1 cellular context compared by ENCODE assay signal in the genomic region with DNA sequence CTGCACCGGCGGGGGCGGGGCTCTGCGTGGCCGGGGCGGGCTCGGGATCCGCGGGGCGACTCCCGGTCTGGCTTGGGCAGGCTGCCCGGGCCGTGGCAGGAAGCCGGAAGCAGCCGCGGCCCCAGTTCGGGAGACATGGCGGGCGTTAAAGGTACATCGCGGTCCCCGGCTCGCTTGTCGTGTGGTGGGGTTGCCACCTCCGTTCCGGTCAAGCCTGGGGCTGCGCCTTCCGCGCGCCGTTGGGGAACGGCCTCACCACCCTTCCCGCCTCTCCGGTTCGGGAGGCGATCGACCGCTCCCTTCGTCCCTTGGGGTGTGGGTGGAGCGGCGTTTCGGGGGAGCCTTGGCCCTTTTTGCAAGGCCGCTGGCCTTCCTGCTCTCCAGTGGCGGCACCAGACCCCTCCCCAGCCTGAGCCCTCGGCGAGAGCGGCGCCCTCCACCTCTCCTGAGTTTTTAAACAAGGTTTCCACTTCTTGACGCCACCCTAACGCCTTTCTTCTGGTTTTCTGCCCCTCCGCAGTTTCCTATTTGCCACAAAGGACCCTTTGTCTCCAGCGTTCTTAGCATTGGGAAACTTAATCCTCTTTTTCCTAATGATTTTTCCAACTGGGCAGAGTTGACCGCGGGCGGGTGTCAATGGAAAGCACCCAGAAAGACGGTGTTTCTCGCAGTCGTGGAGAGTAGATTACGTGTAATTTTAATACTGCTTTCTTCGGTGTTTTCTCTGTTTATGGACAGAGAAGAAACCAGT.
TF ChIP-seq lines count a peak whose summit lies in the region.

A gene with protein sequence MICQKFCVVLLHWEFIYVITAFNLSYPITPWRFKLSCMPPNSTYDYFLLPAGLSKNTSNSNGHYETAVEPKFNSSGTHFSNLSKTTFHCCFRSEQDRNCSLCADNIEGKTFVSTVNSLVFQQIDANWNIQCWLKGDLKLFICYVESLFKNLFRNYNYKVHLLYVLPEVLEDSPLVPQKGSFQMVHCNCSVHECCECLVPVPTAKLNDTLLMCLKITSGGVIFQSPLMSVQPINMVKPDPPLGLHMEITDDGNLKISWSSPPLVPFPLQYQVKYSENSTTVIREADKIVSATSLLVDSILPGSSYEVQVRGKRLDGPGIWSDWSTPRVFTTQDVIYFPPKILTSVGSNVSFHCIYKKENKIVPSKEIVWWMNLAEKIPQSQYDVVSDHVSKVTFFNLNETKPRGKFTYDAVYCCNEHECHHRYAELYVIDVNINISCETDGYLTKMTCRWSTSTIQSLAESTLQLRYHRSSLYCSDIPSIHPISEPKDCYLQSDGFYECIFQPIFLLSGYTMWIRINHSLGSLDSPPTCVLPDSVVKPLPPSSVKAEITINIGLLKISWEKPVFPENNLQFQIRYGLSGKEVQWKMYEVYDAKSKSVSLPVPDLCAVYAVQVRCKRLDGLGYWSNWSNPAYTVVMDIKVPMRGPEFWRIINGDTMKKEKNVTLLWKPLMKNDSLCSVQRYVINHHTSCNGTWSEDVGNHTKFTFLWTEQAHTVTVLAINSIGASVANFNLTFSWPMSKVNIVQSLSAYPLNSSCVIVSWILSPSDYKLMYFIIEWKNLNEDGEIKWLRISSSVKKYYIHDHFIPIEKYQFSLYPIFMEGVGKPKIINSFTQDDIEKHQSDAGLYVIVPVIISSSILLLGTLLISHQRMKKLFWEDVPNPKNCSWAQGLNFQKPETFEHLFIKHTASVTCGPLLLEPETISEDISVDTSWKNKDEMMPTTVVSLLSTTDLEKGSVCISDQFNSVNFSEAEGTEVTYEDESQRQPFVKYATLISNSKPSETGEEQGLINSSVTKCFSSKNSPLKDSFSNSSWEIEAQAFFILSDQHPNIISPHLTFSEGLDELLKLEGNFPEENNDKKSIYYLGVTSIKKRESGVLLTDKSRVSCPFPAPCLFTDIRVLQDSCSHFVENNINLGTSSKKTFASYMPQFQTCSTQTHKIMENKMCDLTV (plus strand): TSS at position 79 of the 751 bp plus-strand sequence. CDS start 144,898 bp downstream, outside the sequence.
A gene with protein sequence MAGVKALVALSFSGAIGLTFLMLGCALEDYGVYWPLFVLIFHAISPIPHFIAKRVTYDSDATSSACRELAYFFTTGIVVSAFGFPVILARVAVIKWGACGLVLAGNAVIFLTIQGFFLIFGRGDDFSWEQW (plus strand): TSS at position 79 of the 751 bp plus-strand sequence. CDS start 57 bp downstream, at position 136.

TF ChIP-seq in HepG2, 621 proteins besides CTCF, POLR2A, EP300 and RAD21 (continued from another document and continues in another):
- TF ChIP-seq, protein P1, sequence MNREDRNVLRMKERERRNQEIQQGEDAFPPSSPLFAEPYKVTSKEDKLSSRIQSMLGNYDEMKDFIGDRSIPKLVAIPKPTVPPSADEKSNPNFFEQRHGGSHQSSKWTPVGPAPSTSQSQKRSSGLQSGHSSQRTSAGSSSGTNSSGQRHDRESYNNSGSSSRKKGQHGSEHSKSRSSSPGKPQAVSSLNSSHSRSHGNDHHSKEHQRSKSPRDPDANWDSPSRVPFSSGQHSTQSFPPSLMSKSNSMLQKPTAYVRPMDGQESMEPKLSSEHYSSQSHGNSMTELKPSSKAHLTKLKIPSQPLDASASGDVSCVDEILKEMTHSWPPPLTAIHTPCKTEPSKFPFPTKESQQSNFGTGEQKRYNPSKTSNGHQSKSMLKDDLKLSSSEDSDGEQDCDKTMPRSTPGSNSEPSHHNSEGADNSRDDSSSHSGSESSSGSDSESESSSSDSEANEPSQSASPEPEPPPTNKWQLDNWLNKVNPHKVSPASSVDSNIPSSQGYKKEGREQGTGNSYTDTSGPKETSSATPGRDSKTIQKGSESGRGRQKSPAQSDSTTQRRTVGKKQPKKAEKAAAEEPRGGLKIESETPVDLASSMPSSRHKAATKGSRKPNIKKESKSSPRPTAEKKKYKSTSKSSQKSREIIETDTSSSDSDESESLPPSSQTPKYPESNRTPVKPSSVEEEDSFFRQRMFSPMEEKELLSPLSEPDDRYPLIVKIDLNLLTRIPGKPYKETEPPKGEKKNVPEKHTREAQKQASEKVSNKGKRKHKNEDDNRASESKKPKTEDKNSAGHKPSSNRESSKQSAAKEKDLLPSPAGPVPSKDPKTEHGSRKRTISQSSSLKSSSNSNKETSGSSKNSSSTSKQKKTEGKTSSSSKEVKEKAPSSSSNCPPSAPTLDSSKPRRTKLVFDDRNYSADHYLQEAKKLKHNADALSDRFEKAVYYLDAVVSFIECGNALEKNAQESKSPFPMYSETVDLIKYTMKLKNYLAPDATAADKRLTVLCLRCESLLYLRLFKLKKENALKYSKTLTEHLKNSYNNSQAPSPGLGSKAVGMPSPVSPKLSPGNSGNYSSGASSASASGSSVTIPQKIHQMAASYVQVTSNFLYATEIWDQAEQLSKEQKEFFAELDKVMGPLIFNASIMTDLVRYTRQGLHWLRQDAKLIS (CRISPR knock-in tag; IDR thresholded peaks at IDR 0.05) = peak; percentile 30; the same call in 1 of the 2 replicates
- TF ChIP-seq, protein P2, sequence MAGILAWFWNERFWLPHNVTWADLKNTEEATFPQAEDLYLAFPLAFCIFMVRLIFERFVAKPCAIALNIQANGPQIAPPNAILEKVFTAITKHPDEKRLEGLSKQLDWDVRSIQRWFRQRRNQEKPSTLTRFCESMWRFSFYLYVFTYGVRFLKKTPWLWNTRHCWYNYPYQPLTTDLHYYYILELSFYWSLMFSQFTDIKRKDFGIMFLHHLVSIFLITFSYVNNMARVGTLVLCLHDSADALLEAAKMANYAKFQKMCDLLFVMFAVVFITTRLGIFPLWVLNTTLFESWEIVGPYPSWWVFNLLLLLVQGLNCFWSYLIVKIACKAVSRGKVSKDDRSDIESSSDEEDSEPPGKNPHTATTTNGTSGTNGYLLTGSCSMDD (CRISPR knock-in tag; IDR thresholded peaks at IDR 0.05) = no peak
- no peak for TF ChIP-seq CHD4 (IDR thresholded peaks at IDR 0.05; ENCODE audit: borderline replicate concordance, low read length)
- TF ChIP-seq BORCS8-MEF2B (CRISPR knock-in tag; IDR thresholded peaks at IDR 0.05) = no peak
- peak; percentile 75; the same call in 1 of the 2 replicates for TF ChIP-seq ZNF317 (CRISPR knock-in tag; IDR thresholded peaks at IDR 0.05)
- TF ChIP-seq, protein P3, sequence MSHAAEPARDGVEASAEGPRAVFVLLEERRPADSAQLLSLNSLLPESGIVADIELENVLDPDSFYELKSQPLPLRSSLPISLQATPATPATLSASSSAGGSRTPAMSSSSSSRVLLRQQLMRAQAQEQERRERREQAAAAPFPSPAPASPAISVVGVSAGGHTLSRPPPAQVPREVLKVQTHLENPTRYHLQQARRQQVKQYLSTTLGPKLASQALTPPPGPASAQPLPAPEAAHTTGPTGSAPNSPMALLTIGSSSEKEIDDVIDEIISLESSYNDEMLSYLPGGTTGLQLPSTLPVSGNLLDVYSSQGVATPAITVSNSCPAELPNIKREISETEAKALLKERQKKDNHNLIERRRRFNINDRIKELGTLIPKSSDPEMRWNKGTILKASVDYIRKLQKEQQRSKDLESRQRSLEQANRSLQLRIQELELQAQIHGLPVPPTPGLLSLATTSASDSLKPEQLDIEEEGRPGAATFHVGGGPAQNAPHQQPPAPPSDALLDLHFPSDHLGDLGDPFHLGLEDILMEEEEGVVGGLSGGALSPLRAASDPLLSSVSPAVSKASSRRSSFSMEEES (CRISPR knock-in tag; IDR thresholded peaks at IDR 0.05) = peak; percentile 56
- TF ChIP-seq, protein P4, sequence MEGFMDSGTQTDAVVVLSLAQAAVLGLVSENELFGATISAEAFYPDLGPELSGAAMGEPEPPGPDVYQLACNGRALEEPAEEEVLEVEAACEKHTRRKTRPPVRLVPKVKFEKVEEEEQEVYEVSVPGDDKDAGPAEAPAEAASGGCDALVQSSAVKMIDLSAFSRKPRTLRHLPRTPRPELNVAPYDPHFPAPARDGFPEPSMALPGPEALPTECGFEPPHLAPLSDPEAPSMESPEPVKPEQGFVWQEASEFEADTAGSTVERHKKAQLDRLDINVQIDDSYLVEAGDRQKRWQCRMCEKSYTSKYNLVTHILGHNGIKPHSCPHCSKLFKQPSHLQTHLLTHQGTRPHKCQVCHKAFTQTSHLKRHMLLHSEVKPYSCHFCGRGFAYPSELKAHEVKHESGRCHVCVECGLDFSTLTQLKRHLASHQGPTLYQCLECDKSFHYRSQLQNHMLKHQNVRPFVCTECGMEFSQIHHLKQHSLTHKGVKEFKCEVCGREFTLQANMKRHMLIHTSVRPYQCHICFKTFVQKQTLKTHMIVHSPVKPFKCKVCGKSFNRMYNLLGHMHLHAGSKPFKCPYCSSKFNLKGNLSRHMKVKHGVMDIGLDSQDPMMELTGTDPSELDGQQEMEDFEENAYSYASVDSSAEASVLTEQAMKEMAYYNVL (CRISPR knock-in tag; IDR thresholded peaks at IDR 0.05; ENCODE audit: borderline replicate concordance) = 0 out of 2 replicates have a peak, but pooled peaks have one; percentile 66
- no peak for TF ChIP-seq PRMT3 (CRISPR knock-in tag; IDR thresholded peaks at IDR 0.05; ENCODE audit: borderline replicate concordance, low read depth)
- TF ChIP-seq, protein P5, sequence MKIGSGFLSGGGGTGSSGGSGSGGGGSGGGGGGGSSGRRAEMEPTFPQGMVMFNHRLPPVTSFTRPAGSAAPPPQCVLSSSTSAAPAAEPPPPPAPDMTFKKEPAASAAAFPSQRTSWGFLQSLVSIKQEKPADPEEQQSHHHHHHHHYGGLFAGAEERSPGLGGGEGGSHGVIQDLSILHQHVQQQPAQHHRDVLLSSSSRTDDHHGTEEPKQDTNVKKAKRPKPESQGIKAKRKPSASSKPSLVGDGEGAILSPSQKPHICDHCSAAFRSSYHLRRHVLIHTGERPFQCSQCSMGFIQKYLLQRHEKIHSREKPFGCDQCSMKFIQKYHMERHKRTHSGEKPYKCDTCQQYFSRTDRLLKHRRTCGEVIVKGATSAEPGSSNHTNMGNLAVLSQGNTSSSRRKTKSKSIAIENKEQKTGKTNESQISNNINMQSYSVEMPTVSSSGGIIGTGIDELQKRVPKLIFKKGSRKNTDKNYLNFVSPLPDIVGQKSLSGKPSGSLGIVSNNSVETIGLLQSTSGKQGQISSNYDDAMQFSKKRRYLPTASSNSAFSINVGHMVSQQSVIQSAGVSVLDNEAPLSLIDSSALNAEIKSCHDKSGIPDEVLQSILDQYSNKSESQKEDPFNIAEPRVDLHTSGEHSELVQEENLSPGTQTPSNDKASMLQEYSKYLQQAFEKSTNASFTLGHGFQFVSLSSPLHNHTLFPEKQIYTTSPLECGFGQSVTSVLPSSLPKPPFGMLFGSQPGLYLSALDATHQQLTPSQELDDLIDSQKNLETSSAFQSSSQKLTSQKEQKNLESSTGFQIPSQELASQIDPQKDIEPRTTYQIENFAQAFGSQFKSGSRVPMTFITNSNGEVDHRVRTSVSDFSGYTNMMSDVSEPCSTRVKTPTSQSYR (CRISPR knock-in tag; IDR thresholded peaks at IDR 0.05; ENCODE audit: borderline replicate concordance) = 0 out of 2 replicates have a peak, but pooled peaks have one; percentile 10
- peak; percentile 69; the same call in 1 of the 2 replicates for TF ChIP-seq SPEN (CRISPR knock-in tag; IDR thresholded peaks at IDR 0.05; ENCODE audit: low read depth)
- no peak for TF ChIP-seq REXO4 (CRISPR knock-in tag; IDR thresholded peaks at IDR 0.05; ENCODE audit: borderline replicate concordance)
- TF ChIP-seq PAWR (CRISPR knock-in tag; IDR thresholded peaks at IDR 0.05; ENCODE audit: borderline replicate concordance) = no peak
- TF ChIP-seq, protein P6, sequence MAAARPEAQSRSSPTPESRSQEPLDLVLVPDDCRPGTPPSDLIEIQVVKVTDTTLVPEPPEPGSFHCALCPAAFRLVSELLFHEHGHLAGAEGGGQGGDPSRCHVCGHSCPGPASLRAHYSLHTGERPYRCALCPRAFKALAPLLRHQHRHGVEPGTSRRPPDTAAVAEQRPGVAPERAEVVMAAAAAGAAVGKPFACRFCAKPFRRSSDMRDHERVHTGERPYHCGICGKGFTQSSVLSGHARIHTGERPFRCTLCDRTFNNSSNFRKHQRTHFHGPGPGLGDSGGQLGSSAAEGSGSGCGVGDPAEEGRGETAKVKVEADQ (CRISPR knock-in tag; IDR thresholded peaks at IDR 0.05; ENCODE audit: borderline replicate concordance) = 0 out of 2 replicates have a peak, but pooled peaks have one; percentile 55
- peak; percentile 85 for TF ChIP-seq ZFP90 (CRISPR knock-in tag; IDR thresholded peaks at IDR 0.05; ENCODE audit: borderline replicate concordance)
- no peak for TF ChIP-seq GTF2F1 (IDR thresholded peaks at IDR 0.05; ENCODE audit: low read length)
- TF ChIP-seq EEA1 (CRISPR knock-in tag; IDR thresholded peaks at IDR 0.05; ENCODE audit: borderline replicate concordance) = peak; percentile 88; the same call in 1 of the 2 replicates
- TF ChIP-seq TCF7L2 (IDR thresholded peaks at IDR 0.05; ENCODE audit: low read depth, low read length) = no peak
- TF ChIP-seq, protein P7, sequence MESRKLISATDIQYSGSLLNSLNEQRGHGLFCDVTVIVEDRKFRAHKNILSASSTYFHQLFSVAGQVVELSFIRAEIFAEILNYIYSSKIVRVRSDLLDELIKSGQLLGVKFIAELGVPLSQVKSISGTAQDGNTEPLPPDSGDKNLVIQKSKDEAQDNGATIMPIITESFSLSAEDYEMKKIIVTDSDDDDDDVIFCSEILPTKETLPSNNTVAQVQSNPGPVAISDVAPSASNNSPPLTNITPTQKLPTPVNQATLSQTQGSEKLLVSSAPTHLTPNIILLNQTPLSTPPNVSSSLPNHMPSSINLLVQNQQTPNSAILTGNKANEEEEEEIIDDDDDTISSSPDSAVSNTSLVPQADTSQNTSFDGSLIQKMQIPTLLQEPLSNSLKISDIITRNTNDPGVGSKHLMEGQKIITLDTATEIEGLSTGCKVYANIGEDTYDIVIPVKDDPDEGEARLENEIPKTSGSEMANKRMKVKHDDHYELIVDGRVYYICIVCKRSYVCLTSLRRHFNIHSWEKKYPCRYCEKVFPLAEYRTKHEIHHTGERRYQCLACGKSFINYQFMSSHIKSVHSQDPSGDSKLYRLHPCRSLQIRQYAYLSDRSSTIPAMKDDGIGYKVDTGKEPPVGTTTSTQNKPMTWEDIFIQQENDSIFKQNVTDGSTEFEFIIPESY (CRISPR knock-in tag; IDR thresholded peaks at IDR 0.05) = 0 out of 2 replicates have a peak, but pooled peaks have one; percentile 24
- no peak for TF ChIP-seq HNRNPK (IDR thresholded peaks at IDR 0.05; ENCODE audit: low read depth, low read length, poor library complexity, severe bottlenecking)
- TF ChIP-seq NFIB (CRISPR knock-in tag; IDR thresholded peaks at IDR 0.05; ENCODE audit: borderline replicate concordance) = no peak
- TF ChIP-seq ZKSCAN5 (CRISPR knock-in tag; IDR thresholded peaks at IDR 0.05) = no peak
- TF ChIP-seq ZNF615 (CRISPR knock-in tag; IDR thresholded peaks at IDR 0.05; ENCODE audit: borderline replicate concordance) = no peak
- TF ChIP-seq FOXK2 (IDR thresholded peaks at IDR 0.05) = no peak
- TF ChIP-seq, protein P8, sequence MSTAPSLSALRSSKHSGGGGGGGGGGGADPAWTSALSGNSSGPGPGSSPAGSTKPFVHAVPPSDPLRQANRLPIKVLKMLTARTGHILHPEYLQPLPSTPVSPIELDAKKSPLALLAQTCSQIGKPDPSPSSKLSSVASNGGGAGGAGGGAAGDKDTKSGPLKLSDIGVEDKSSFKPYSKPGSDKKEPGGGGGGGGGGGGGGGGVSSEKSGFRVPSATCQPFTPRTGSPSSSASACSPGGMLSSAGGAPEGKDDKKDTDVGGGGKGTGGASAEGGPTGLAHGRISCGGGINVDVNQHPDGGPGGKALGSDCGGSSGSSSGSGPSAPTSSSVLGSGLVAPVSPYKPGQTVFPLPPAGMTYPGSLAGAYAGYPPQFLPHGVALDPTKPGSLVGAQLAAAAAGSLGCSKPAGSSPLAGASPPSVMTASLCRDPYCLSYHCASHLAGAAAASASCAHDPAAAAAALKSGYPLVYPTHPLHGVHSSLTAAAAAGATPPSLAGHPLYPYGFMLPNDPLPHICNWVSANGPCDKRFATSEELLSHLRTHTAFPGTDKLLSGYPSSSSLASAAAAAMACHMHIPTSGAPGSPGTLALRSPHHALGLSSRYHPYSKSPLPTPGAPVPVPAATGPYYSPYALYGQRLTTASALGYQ (CRISPR knock-in tag; IDR thresholded peaks at IDR 0.05) = no peak
